In the genomic region with DNA sequence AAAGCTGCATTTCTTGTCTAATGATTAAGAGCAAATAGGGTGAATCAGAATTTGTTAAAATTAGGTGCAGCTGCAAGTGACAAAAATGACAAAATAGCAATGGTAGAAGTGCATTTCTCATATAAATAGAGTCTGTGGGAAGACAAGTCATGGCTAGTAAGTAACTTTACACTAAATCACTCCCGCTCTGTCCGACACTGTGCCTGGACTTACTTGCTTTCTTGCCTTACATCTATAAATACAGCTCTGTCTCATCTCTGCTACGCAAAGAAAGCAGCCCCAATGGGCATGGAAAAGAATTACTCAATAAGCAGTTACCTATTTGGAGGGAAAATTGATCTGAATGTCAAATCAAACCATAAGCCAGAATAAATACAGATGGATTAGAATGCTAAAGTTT, we compare ENCODE assay signal across 22 cellular contexts.
"Had no signal": no experiment of that assay in that cellular context is flagged by ENCODE, and none has a peak within 500 bp of the region (broad histone marks: within the 10 kb centered on the region; RNA-seq: fewer than 3 reads in every experiment).

No MANE protein-coding gene starts in this region.

- H3K27ac ChIP-seq: brain microvascular endothelial cell, RWPE1, SJSA1 had no signal

- H3K27me3 ChIP-seq: brain microvascular endothelial cell, SJSA1 had no signal

- ATAC-seq: activated CD8-positive, alpha-beta T cell treated with anti-CD3 and anti-CD28 coated beads, Interleukin-2, amount 10 ng/mL, durations not matched to agents 7 days and 5 days; activated T-cell treated with anti-CD3 and anti-CD28 coated beads, Interleukin-2, amount 50 U/mL, for 4 hours; activated T-helper 17 cell treated with anti-CD3 and anti-CD28 coated beads, Interleukin-2, amount 50 U/mL, for 72 hours; SK-N-SH treated with all-trans-retinoic acid at 6 μM for 48 hours; WTC11 had no signal

- H3K9me3 ChIP-seq: SJSA1 had no signal

- H3K36me3 ChIP-seq: brain microvascular endothelial cell, SJSA1 had no signal

- H3K4me3 ChIP-seq: SJSA1 had no signal

- FAIRE-seq: colon had no signal

- DNase-seq: activated CD4-positive, alpha-beta T cell treated with anti-CD3 and anti-CD28 coated beads for 48 hours; activated CD4-positive, alpha-beta T cell treated with anti-CD3 and anti-CD28 coated beads, Interleukin-2, amount 50 U/mL, for 4 hours; activated CD4-positive, CD25-positive, alpha-beta regulatory T cell treated with anti-CD3 and anti-CD28 coated beads, Interleukin-2, amount 50 U/mL, for 72 hours; activated CD8-positive, alpha-beta T cell treated with anti-CD3 and anti-CD28 coated beads, Interleukin-2, amount 10 ng/mL, durations not matched to agents 7 days and 5 days; activated gamma-delta T cell; activated naive CD4-positive, alpha-beta T cell treated with anti-CD3 and anti-CD28 coated beads for 36 hours; activated T-cell treated with anti-CD3 and anti-CD28 coated beads, Interleukin-2, amount 50 U/mL, for 4 hours; amygdala; brain microvascular endothelial cell; cerebellar nuclear complex; NCI-H1092; NCI-H2171; NCI-H2227 treated with DMSO at 0.1 percent for 48 hours; NCI-H524 treated with DMSO at 0.1 percent for 48 hours; NCI-H748 treated with DMSO at 0.1 percent for 48 hours; SHP77 had no signal
